Comparison of ENCODE assay signal across 1 cellular context in the genomic region with DNA sequence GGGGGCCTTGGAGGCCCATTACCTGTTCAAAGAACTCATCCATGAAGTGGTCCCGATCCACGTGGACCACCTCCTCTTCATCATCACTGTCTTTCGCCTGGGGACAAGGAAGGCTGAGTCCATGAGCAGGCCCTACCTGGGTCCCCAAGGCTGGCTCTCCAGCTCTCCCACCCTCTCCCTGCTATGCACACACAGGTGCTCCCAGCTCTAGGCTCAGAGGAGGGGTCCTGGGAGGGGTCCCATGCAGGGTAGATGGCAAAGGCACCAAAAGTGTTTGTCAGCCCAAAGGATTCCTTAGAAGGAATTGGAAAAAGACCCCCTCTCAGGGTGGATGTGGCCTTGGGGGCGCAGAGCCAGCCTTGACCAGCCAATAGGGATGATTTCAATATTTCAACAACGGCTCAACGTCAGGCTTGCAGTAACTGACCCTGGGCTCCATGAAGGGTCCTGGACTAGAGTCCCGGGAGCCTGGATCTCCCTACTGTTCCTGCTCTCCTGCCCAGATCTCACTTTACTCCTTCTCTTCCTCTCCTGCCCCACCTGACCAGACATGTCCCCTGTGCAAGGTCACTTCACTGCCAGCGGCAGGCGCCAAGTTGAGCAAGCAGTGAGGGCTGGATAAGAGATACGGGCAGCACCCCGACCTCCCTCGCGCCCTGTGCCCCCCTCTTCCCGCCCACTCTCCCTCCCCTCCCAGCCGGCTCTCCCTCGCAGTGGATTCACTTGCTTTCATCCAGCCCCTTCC.
TF ChIP-seq lines count a peak whose summit lies in the region.

No MANE protein-coding gene starts in this region.

TF ChIP-seq in HepG2, 621 proteins besides CTCF, POLR2A, EP300 and RAD21 (continued from another document and continues in another):
- no peak for TF ChIP-seq ZBTB40 (IDR thresholded peaks at IDR 0.05)
- TF ChIP-seq ZBTB40 (CRISPR knock-in tag; IDR thresholded peaks at IDR 0.05): 0 out of 2 replicates have a peak, but pooled peaks have one; percentile 13
- peak; percentile 68 for TF ChIP-seq RARA (CRISPR knock-in tag; IDR thresholded peaks at IDR 0.05)
- TF ChIP-seq NR2C2 (CRISPR knock-in tag; IDR thresholded peaks at IDR 0.05; ENCODE audit: borderline replicate concordance): 0 out of 2 replicates have a peak, but pooled peaks have one; percentile 35
- no peak for TF ChIP-seq TRIM24 (CRISPR knock-in tag; IDR thresholded peaks at IDR 0.05)
- no peak for TF ChIP-seq MLLT10 (CRISPR knock-in tag; IDR thresholded peaks at IDR 0.05)
- TF ChIP-seq ONECUT2 (CRISPR knock-in tag; IDR thresholded peaks at IDR 0.05): no peak
- peak; percentile 71; the same call in 1 of the 2 replicates for TF ChIP-seq FUBP1 (CRISPR knock-in tag; IDR thresholded peaks at IDR 0.05; ENCODE audit: borderline replicate concordance)
- no peak for TF ChIP-seq ZNF709 (CRISPR knock-in tag; IDR thresholded peaks at IDR 0.05)
- TF ChIP-seq, protein P1, sequence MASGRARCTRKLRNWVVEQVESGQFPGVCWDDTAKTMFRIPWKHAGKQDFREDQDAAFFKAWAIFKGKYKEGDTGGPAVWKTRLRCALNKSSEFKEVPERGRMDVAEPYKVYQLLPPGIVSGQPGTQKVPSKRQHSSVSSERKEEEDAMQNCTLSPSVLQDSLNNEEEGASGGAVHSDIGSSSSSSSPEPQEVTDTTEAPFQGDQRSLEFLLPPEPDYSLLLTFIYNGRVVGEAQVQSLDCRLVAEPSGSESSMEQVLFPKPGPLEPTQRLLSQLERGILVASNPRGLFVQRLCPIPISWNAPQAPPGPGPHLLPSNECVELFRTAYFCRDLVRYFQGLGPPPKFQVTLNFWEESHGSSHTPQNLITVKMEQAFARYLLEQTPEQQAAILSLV (CRISPR knock-in tag; IDR thresholded peaks at IDR 0.05; ENCODE audit: borderline replicate concordance): peak; percentile 83; the same call in 1 of the 2 replicates
- TF ChIP-seq EED (CRISPR knock-in tag; IDR thresholded peaks at IDR 0.05): no peak
- TF ChIP-seq IKZF1 (IDR thresholded peaks at IDR 0.05): no peak
- peak; percentile 51; the same call in 1 of the 2 replicates for TF ChIP-seq ZNF121 (CRISPR knock-in tag; IDR thresholded peaks at IDR 0.05)
- no peak for TF ChIP-seq KDM6A (CRISPR knock-in tag; IDR thresholded peaks at IDR 0.05; ENCODE audit: low read depth)
- TF ChIP-seq, protein P2, sequence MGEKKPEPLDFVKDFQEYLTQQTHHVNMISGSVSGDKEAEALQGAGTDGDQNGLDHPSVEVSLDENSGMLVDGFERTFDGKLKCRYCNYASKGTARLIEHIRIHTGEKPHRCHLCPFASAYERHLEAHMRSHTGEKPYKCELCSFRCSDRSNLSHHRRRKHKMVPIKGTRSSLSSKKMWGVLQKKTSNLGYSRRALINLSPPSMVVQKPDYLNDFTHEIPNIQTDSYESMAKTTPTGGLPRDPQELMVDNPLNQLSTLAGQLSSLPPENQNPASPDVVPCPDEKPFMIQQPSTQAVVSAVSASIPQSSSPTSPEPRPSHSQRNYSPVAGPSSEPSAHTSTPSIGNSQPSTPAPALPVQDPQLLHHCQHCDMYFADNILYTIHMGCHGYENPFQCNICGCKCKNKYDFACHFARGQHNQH (CRISPR knock-in tag; IDR thresholded peaks at IDR 0.05): no peak
- TF ChIP-seq, protein P3, sequence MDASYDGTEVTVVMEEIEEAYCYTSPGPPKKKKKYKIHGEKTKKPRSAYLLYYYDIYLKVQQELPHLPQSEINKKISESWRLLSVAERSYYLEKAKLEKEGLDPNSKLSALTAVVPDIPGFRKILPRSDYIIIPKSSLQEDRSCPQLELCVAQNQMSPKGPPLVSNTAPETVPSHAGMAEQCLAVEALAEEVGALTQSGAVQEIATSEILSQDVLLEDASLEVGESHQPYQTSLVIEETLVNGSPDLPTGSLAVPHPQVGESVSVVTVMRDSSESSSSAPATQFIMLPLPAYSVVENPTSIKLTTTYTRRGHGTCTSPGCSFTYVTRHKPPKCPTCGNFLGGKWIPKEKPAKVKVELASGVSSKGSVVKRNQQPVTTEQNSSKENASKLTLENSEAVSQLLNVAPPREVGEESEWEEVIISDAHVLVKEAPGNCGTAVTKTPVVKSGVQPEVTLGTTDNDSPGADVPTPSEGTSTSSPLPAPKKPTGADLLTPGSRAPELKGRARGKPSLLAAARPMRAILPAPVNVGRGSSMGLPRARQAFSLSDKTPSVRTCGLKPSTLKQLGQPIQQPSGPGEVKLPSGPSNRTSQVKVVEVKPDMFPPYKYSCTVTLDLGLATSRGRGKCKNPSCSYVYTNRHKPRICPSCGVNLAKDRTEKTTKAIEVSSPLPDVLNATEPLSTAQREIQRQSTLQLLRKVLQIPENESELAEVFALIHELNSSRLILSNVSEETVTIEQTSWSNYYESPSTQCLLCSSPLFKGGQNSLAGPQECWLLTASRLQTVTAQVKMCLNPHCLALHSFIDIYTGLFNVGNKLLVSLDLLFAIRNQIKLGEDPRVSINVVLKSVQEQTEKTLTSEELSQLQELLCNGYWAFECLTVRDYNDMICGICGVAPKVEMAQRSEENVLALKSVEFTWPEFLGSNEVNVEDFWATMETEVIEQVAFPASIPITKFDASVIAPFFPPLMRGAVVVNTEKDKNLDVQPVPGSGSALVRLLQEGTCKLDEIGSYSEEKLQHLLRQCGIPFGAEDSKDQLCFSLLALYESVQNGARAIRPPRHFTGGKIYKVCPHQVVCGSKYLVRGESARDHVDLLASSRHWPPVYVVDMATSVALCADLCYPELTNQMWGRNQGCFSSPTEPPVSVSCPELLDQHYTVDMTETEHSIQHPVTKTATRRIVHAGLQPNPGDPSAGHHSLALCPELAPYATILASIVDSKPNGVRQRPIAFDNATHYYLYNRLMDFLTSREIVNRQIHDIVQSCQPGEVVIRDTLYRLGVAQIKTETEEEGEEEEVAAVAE (CRISPR knock-in tag; IDR thresholded peaks at IDR 0.05; ENCODE audit: borderline replicate concordance): no peak
- no peak for TF ChIP-seq ZNF446 (CRISPR knock-in tag; IDR thresholded peaks at IDR 0.05)
- TF ChIP-seq ZNF572 (CRISPR knock-in tag; IDR thresholded peaks at IDR 0.05): no peak
- 0 out of 2 replicates have a peak, but pooled peaks have one; percentile 6 for TF ChIP-seq ZNF644 (CRISPR knock-in tag; IDR thresholded peaks at IDR 0.05; ENCODE audit: low read depth)
- no peak for TF ChIP-seq ZNF460 (CRISPR knock-in tag; IDR thresholded peaks at IDR 0.05; ENCODE audit: borderline replicate concordance)
- TF ChIP-seq ZNF792 (CRISPR knock-in tag; IDR thresholded peaks at IDR 0.05): no peak
- no peak; the same call in 1 of the 2 replicates for TF ChIP-seq HNF4G (IDR thresholded peaks at IDR 0.05; ENCODE audit: borderline replicate concordance, low read depth, low read length)
- TF ChIP-seq HNF4G (CRISPR knock-in tag; IDR thresholded peaks at IDR 0.05; ENCODE audit: borderline replicate concordance, low read depth): no peak; the same call in 1 of the 2 replicates
- peak; percentile 57 for TF ChIP-seq ARID4A (CRISPR knock-in tag; IDR thresholded peaks at IDR 0.05; ENCODE audit: borderline replicate concordance)
- TF ChIP-seq ZNF773 (CRISPR knock-in tag; IDR thresholded peaks at IDR 0.05; ENCODE audit: borderline replicate concordance): no peak
- TF ChIP-seq KLF15 (CRISPR knock-in tag; IDR thresholded peaks at IDR 0.05; ENCODE audit: borderline replicate concordance): no peak
- no peak for TF ChIP-seq ZNF496 (CRISPR knock-in tag; IDR thresholded peaks at IDR 0.05; ENCODE audit: insufficient replicate concordance)
- TF ChIP-seq HOXA3 (CRISPR knock-in tag; IDR thresholded peaks at IDR 0.05): peak; percentile 29; the same call in 1 of the 2 replicates
- TF ChIP-seq SIX4 (CRISPR knock-in tag; IDR thresholded peaks at IDR 0.05): no peak
- TF ChIP-seq SIN3A (IDR thresholded peaks at IDR 0.05; ENCODE audit: borderline replicate concordance, low read depth, low read length): no peak; the same call in 1 of the 2 replicates
- TF ChIP-seq PAX8 (CRISPR knock-in tag; IDR thresholded peaks at IDR 0.05; ENCODE audit: borderline replicate concordance): 0 out of 2 replicates have a peak, but pooled peaks have one; percentile 62
